ENCODE assay signal across 1 cellular context in the genomic region with DNA sequence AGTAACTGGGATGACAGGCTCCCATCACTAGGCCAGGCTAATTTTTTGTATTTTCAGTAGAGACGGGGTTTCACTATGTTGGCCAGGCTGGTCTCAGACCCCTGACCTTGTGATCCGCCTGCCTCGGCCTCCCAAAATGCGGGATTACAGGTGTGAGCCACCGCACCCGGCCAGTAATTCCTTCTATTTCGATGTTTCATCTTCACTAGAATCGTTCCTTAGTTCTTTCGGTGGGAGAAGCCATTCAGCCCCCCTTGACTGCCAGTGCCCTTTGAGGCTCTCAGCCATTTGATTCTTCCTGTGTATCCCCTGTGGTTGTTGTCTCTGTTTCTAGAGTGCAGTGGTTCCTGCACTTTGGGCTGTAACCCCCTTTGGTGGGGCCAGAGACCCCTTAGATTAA.
TF ChIP-seq lines count a peak whose summit lies in the region.

No MANE protein-coding gene starts in this region.

TF ChIP-seq in WTC11, 78 proteins besides CTCF, POLR2A, EP300 and RAD21 (continued from another document):
- TF ChIP-seq, protein P1, sequence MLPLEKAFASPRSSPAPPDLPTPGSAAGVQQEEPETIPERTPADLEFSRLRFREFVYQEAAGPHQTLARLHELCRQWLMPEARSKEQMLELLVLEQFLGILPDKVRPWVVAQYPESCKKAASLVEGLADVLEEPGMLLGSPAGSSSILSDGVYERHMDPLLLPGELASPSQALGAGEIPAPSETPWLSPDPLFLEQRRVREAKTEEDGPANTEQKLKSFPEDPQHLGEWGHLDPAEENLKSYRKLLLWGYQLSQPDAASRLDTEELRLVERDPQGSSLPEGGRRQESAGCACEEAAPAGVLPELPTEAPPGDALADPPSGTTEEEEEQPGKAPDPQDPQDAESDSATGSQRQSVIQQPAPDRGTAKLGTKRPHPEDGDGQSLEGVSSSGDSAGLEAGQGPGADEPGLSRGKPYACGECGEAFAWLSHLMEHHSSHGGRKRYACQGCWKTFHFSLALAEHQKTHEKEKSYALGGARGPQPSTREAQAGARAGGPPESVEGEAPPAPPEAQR (CRISPR knock-in tag; IDR thresholded peaks at IDR 0.05): no peak
- TF ChIP-seq, protein P2, sequence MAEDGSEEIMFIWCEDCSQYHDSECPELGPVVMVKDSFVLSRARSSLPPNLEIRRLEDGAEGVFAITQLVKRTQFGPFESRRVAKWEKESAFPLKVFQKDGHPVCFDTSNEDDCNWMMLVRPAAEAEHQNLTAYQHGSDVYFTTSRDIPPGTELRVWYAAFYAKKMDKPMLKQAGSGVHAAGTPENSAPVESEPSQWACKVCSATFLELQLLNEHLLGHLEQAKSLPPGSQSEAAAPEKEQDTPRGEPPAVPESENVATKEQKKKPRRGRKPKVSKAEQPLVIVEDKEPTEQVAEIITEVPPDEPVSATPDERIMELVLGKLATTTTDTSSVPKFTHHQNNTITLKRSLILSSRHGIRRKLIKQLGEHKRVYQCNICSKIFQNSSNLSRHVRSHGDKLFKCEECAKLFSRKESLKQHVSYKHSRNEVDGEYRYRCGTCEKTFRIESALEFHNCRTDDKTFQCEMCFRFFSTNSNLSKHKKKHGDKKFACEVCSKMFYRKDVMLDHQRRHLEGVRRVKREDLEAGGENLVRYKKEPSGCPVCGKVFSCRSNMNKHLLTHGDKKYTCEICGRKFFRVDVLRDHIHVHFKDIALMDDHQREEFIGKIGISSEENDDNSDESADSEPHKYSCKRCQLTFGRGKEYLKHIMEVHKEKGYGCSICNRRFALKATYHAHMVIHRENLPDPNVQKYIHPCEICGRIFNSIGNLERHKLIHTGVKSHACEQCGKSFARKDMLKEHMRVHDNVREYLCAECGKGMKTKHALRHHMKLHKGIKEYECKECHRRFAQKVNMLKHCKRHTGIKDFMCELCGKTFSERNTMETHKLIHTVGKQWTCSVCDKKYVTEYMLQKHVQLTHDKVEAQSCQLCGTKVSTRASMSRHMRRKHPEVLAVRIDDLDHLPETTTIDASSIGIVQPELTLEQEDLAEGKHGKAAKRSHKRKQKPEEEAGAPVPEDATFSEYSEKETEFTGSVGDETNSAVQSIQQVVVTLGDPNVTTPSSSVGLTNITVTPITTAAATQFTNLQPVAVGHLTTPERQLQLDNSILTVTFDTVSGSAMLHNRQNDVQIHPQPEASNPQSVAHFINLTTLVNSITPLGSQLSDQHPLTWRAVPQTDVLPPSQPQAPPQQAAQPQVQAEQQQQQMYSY (CRISPR knock-in tag; IDR thresholded peaks at IDR 0.05): no peak
- TF ChIP-seq FOXK1 (CRISPR knock-in tag; IDR thresholded peaks at IDR 0.05): no peak
- TF ChIP-seq SMAD3 (CRISPR knock-in tag; IDR thresholded peaks at IDR 0.05; ENCODE audit: borderline replicate concordance): no peak
- TF ChIP-seq, protein P3, sequence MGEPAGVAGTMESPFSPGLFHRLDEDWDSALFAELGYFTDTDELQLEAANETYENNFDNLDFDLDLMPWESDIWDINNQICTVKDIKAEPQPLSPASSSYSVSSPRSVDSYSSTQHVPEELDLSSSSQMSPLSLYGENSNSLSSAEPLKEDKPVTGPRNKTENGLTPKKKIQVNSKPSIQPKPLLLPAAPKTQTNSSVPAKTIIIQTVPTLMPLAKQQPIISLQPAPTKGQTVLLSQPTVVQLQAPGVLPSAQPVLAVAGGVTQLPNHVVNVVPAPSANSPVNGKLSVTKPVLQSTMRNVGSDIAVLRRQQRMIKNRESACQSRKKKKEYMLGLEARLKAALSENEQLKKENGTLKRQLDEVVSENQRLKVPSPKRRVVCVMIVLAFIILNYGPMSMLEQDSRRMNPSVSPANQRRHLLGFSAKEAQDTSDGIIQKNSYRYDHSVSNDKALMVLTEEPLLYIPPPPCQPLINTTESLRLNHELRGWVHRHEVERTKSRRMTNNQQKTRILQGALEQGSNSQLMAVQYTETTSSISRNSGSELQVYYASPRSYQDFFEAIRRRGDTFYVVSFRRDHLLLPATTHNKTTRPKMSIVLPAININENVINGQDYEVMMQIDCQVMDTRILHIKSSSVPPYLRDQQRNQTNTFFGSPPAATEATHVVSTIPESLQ (CRISPR knock-in tag; IDR thresholded peaks at IDR 0.05): no peak
- TF ChIP-seq SP1 (CRISPR knock-in tag; conservative IDR thresholded peaks at IDR 0.05): no peak
- TF ChIP-seq IRF2 (CRISPR knock-in tag; IDR thresholded peaks at IDR 0.05; ENCODE audit: borderline replicate concordance, low read depth): no peak
- TF ChIP-seq, protein P4, sequence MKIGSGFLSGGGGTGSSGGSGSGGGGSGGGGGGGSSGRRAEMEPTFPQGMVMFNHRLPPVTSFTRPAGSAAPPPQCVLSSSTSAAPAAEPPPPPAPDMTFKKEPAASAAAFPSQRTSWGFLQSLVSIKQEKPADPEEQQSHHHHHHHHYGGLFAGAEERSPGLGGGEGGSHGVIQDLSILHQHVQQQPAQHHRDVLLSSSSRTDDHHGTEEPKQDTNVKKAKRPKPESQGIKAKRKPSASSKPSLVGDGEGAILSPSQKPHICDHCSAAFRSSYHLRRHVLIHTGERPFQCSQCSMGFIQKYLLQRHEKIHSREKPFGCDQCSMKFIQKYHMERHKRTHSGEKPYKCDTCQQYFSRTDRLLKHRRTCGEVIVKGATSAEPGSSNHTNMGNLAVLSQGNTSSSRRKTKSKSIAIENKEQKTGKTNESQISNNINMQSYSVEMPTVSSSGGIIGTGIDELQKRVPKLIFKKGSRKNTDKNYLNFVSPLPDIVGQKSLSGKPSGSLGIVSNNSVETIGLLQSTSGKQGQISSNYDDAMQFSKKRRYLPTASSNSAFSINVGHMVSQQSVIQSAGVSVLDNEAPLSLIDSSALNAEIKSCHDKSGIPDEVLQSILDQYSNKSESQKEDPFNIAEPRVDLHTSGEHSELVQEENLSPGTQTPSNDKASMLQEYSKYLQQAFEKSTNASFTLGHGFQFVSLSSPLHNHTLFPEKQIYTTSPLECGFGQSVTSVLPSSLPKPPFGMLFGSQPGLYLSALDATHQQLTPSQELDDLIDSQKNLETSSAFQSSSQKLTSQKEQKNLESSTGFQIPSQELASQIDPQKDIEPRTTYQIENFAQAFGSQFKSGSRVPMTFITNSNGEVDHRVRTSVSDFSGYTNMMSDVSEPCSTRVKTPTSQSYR (CRISPR knock-in tag; IDR thresholded peaks at IDR 0.05): no peak
- TF ChIP-seq ATF1 (CRISPR knock-in tag; IDR thresholded peaks at IDR 0.05): no peak
